7 cellular contexts compared by ENCODE assay signal in the genomic region with DNA sequence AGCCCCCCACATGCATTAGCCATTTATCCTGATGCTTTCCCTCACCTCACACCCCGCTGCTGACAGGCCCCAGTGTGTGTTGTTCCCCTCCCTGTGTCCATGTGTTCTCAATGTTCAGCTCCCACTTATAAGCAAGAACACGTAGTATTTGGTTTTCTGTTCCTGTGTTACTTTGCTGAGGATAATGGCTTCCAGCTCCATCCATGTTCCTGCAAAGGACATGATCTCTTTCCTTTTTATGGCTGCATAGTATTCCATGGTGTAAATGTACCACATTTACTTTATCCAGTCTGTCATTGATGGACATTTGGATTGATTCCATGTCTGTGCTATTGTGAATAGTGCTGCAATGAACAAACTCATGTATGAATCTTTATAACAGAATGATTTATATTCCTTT. TPM values are rescaled to one million over a fixed set of nuclear protein-coding genes. Genes with fewer than 3 reads are reported as not detected.
DNase-seq lines count a peak whose midpoint lies in the region; ATAC-seq and TF ChIP-seq lines count a peak whose summit lies in the region.
"Not testable (repeated sequence)": the region's sequence is repeated elsewhere in the genome, so short reads cannot be mapped to it uniquely, and the experiment has no call there.

No MANE protein-coding gene starts in this region.

- in situ Hi-C loops in brain microvascular endothelial cell (cut with HindIII; ENCODE audit: low pct_ligation_motif_present, low sequenced_read_pairs), result not testable (repeated sequence)

- not testable (repeated sequence) for H4K20me1 ChIP-seq in smooth muscle cell (ENCODE audit: low read depth)

- H3K27ac Mint-ChIP-seq in HFFc6, result peak overlapping the region; percentile 91

- H3K4me1 Mint-ChIP-seq in HFFc6 (ENCODE audit: low read depth), result peaks cover 47% of the 10 kb centered on the region

- not testable (repeated sequence) for H3K36me3 ChIP-seq in ACC112 (ENCODE audit: insufficient read depth, low read length); RWPE2 (ENCODE audit: low read depth); brain microvascular endothelial cell (replicated peaks); smooth muscle cell (ENCODE audit: low read depth)

- ATAC-seq in RWPE2 (ENCODE audit: low read depth), result not testable (repeated sequence)

- peaks cover 11% of the 10 kb centered on the region for H3K4me1 ChIP-seq in ACC112 (ENCODE audit: control insufficient read depth, insufficient read depth, low read length, unreplicated experiment)
- peaks cover 38% of the 10 kb centered on the region for H3K4me1 ChIP-seq in RWPE2 (ENCODE audit: insufficient read depth, poor library complexity, severe bottlenecking)
- H3K4me1 ChIP-seq in smooth muscle cell (ENCODE audit: low read depth), result not testable (repeated sequence)

- peak overlapping the region; percentile 69 for H3K27ac ChIP-seq in ACC112 (ENCODE audit: low read depth, low read length)
- H3K27ac ChIP-seq in RWPE2 (ENCODE audit: poor library complexity, severe bottlenecking), result peak overlapping the region; percentile 91
- H3K27ac ChIP-seq in brain microvascular endothelial cell, result peak overlapping the region; percentile 96
- peak overlapping the region; percentile 89 for H3K27ac ChIP-seq in epithelial cell of prostate
- peak overlapping the region; percentile 88 for H3K27ac ChIP-seq in smooth muscle cell (ENCODE audit: low read depth)

- H3K4me2 ChIP-seq in smooth muscle cell, result not testable (repeated sequence)

- 95% methylated on average over 2 of the region's 2 CpGs for WGBS in smooth muscle cell (ENCODE audit: low lambda C conversion rate)

- H3K4me3 Mint-ChIP-seq in HFFc6, result not testable (repeated sequence)

- not testable (repeated sequence) for H3K79me2 ChIP-seq in ACC112 (ENCODE audit: control insufficient read depth, insufficient read depth, low read length, unreplicated experiment); smooth muscle cell (ENCODE audit: low read depth)

- H3K4me3 ChIP-seq in ACC112 (ENCODE audit: low read depth, low read length); RWPE2 (ENCODE audit: severe bottlenecking); brain microvascular endothelial cell (ENCODE audit: low read depth, low read length); smooth muscle cell: not testable (repeated sequence)

- not testable (repeated sequence) for H3K9me3 Mint-ChIP-seq in HFFc6

- H3F3A ChIP-seq in smooth muscle cell (ENCODE audit: low read depth), result not testable (repeated sequence)

- not testable (repeated sequence) for H3K36me3 Mint-ChIP-seq in HFFc6 (ENCODE audit: low read depth)

- not testable (repeated sequence) for H3K9me3 ChIP-seq in RWPE2 (ENCODE audit: severe bottlenecking); smooth muscle cell (replicated peaks; ENCODE audit: low read depth)

- not testable (repeated sequence) for TF ChIP-seq CTCF in HFFc6 (IDR thresholded peaks at IDR 0.05); RWPE2 (IDR thresholded peaks at IDR 0.05; ENCODE audit: poor library complexity, severe bottlenecking); brain microvascular endothelial cell (IDR thresholded peaks at IDR 0.05; ENCODE audit: low read depth, low read length, missing control alignments); smooth muscle cell (IDR thresholded peaks at IDR 0.05; ENCODE audit: borderline replicate concordance, insufficient read depth, poor library complexity, severe bottlenecking)

- not testable (repeated sequence) for H3K27me3 ChIP-seq in ACC112 (ENCODE audit: insufficient read depth, low read length); RWPE2 (ENCODE audit: insufficient read depth, poor library complexity, severe bottlenecking); brain microvascular endothelial cell (replicated peaks); smooth muscle cell (ENCODE audit: low read depth)

- not testable (repeated sequence) for H2AFZ ChIP-seq in ACC112 (ENCODE audit: low read length, unreplicated experiment); smooth muscle cell (ENCODE audit: low read depth)

- not testable (repeated sequence) for H3K27me3 Mint-ChIP-seq in HFFc6 (ENCODE audit: insufficient read depth)

- not testable (repeated sequence) for DNase-seq in HFFc6; RWPE2 (ENCODE audit: low spot score); brain microvascular endothelial cell; epithelial cell of prostate (ENCODE audit: low read depth, low spot score); smooth muscle cell (lab: John Stamatoyannopoulos, UW; ENCODE audit: unreplicated experiment)
- peak; percentile 6 for DNase-seq in mesenteric fat pad (ENCODE audit: low spot score)

- H3K9ac ChIP-seq in smooth muscle cell (ENCODE audit: low read depth), result peak overlapping the region; percentile 59

RNA-seq across cellular contexts. Expression of gene CMIP, which starts 39.6 kb away (rescaled TPM):
- 10 to 100 TPM; 35.9 to 48.0 (median 43.5) TPM for total RNA-seq in HFFc6 (2021; fragmentation: NEBNext Ultra II Directional; extraction: Animal tissue kit (Norgen Biotek cat#: 25700))
- 68.4 TPM for total RNA-seq in mesenteric fat pad
- 22.5 and 44.5 TPM in 2 replicates for total RNA-seq in smooth muscle cell
- polyA plus RNA-seq in smooth muscle cell, result 2.5 and 9.4 TPM in 2 replicates
